8 cellular contexts compared by ENCODE assay signal in the genomic region with DNA sequence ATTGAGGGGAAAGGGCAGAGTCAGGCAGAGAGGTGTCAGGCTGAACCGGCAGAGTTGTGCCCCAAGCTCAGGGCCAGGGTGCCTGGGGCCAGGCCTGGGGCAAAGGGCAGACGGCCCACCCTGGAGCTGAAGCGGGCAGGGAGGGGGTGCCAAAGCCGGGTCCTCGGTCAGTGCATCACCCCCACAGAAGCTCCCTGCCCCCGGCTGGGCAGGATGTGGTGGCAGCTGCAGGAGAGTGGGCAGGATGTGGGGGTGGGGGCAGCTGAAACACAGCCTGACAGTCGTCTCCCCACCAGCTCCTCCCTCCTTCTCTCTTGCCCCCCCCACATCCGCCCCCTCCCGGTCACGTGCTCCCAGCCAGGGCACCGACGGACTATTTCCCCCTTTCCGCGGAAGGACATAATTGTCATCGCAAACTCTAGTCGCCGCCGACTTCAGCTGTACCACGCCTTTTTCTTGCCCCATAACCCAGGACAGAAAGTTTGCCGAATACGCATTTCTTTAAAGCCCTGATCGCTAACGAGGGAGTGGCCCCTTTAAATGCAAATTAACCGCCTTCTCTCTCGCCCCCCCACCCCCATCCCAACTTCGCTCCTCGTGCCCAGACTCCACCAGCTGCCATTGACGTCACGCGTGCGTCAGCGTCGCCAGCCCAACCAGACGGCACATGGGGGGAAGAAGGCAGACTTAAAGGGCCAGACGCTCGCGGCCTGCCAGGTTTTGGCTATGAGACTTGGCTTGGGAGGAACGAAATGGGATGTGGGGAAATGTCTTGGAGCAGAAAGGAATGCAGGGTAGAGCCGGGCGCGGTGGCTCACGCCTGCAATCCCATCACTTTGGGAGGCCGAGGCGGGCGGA. TPM values are rescaled to one million over a fixed set of nuclear protein-coding genes. Genes with fewer than 3 reads are reported as not detected.
DNase-seq lines count a peak whose midpoint lies in the region; ATAC-seq and TF ChIP-seq lines count a peak whose summit lies in the region.

No MANE protein-coding gene starts in this region.

- peak overlapping the region; percentile 94 for H3K27ac Mint-ChIP-seq in activated T-helper 2 cell treated with anti-CD3 and anti-CD28 coated beads, Interferon-gamma antibody, Interleukin-2, Interleukin-4, amounts not matched to agents 10 μg/mL and 5 μg/mL and 100 μg/mL, durations not matched to agents 14 hours and 24 hours and 36 hours
- peak overlapping the region; percentile 95 to 100 (median 99) for H3K27ac Mint-ChIP-seq in naive thymus-derived CD8-positive, alpha-beta T cell
- peak overlapping the region; percentile 98 for H3K27ac Mint-ChIP-seq in stimulated activated memory B cell treated with anti-CD40 and anti-IgM and Interleukin-4, amounts not matched to agents 10 μg/mL and 1 μg/mL and 100 μg/mL, for 72 hours

- CTCF ChIA-PET in RWPE1 (lab: Yijun Ruan, JAX): interaction anchor here (0.6 to 1.3 kb wide), 3 partner anchors 59 to 1566 kb away, joined by 3 to 6 read pairs (median 5); no protein-coding TSS in a partner anchor

- peak; percentile 31 for ATAC-seq in GM21717 (IDR thresholded peaks at IDR 0.05; ENCODE audit: unreplicated experiment)
- peak; percentile 37 to 52 for ATAC-seq in naive thymus-derived CD8-positive, alpha-beta T cell
- ATAC-seq in stimulated activated memory B cell treated with anti-CD40 and anti-IgM and Interleukin-4, amounts not matched to agents 10 μg/mL and 1 μg/mL and 100 μg/mL, for 72 hours: peak; percentile 75

- H3K27ac ChIP-seq in RWPE1: peak overlapping the region; percentile 99

- POLR2A ChIA-PET in RWPE1 (lab: Yijun Ruan, JAX; ENCODE audit: low non-redundant PET): interaction anchor here (0.6 kb wide), 2 partner anchors 9 to 77 kb away, joined by 4 to 5 read pairs; no protein-coding TSS in a partner anchor
- POLR2A ChIA-PET in naive thymus-derived CD8-positive, alpha-beta T cell (lab: Charles Lee): interaction anchor here (0.6 to 14.8 kb wide), 21 partner anchors 9 to 1714 kb away, joined by 3 to 359 read pairs (median 4); partner anchors contain the start of genes HDGF, NAXE, SMG5 and TTC24

- no peaks in the 10 kb centered on the region for H3K9me3 Mint-ChIP-seq in activated T-helper 2 cell treated with anti-CD3 and anti-CD28 coated beads, Interferon-gamma antibody, Interleukin-2, Interleukin-4, amounts not matched to agents 10 μg/mL and 5 μg/mL and 100 μg/mL, durations not matched to agents 14 hours and 24 hours and 36 hours
- no peaks in the 10 kb centered on the region for H3K9me3 Mint-ChIP-seq in naive thymus-derived CD8-positive, alpha-beta T cell
- no peaks in the 10 kb centered on the region for H3K9me3 Mint-ChIP-seq in stimulated activated memory B cell treated with anti-CD40 and anti-IgM and Interleukin-4, amounts not matched to agents 10 μg/mL and 1 μg/mL and 100 μg/mL, for 72 hours

- H3K4me1 Mint-ChIP-seq in activated T-helper 2 cell treated with anti-CD3 and anti-CD28 coated beads, Interferon-gamma antibody, Interleukin-2, Interleukin-4, amounts not matched to agents 10 μg/mL and 5 μg/mL and 100 μg/mL, durations not matched to agents 14 hours and 24 hours and 36 hours (ENCODE audit: low read depth): peaks cover 65% of the 10 kb centered on the region
- H3K4me1 Mint-ChIP-seq in naive thymus-derived CD8-positive, alpha-beta T cell: peaks cover 39 to 79% (median 75%) of the 10 kb centered on the region in 4 donors
- H3K4me1 Mint-ChIP-seq in stimulated activated memory B cell treated with anti-CD40 and anti-IgM and Interleukin-4, amounts not matched to agents 10 μg/mL and 1 μg/mL and 100 μg/mL, for 72 hours: peaks cover 63% of the 10 kb centered on the region

- H3K27me3 Mint-ChIP-seq in activated T-helper 2 cell treated with anti-CD3 and anti-CD28 coated beads, Interferon-gamma antibody, Interleukin-2, Interleukin-4, amounts not matched to agents 10 μg/mL and 5 μg/mL and 100 μg/mL, durations not matched to agents 14 hours and 24 hours and 36 hours (ENCODE audit: low read depth): no peaks in the 10 kb centered on the region
- peaks cover 0 to 5% (median 0%) of the 10 kb centered on the region in 5 donors for H3K27me3 Mint-ChIP-seq in naive thymus-derived CD8-positive, alpha-beta T cell
- H3K27me3 Mint-ChIP-seq in stimulated activated memory B cell treated with anti-CD40 and anti-IgM and Interleukin-4, amounts not matched to agents 10 μg/mL and 1 μg/mL and 100 μg/mL, for 72 hours: no peaks in the 10 kb centered on the region

- DNase-seq in DMS 273 treated with DMSO at 0.1 percent for 48 hours (lab: John Stamatoyannopoulos, UW) (peak; percentile 94), LoVo (ENCODE audit: low spot score) (peak; percentile 88), RWPE1 (ENCODE audit: low spot score) (peak; percentile 93), fibroblast of mammary gland (ENCODE audit: low read depth) (peak; percentile 100)
- DNase-seq in activated T-helper 2 cell treated with anti-CD3 and anti-CD28 coated beads, Interferon-gamma antibody, Interleukin-2, Interleukin-4, amounts not matched to agents 10 μg/mL and 5 μg/mL and 100 μg/mL, durations not matched to agents 14 hours and 24 hours and 36 hours (ENCODE audit: low spot score): peak; percentile 94
- DNase-seq in naive thymus-derived CD8-positive, alpha-beta T cell: peak; percentile 92 to 100 (median 98)

- H3K36me3 Mint-ChIP-seq in activated T-helper 2 cell treated with anti-CD3 and anti-CD28 coated beads, Interferon-gamma antibody, Interleukin-2, Interleukin-4, amounts not matched to agents 10 μg/mL and 5 μg/mL and 100 μg/mL, durations not matched to agents 14 hours and 24 hours and 36 hours (ENCODE audit: low read depth): no peaks in the 10 kb centered on the region
- no peaks in the 10 kb centered on the region for H3K36me3 Mint-ChIP-seq in naive thymus-derived CD8-positive, alpha-beta T cell
- H3K36me3 Mint-ChIP-seq in stimulated activated memory B cell treated with anti-CD40 and anti-IgM and Interleukin-4, amounts not matched to agents 10 μg/mL and 1 μg/mL and 100 μg/mL, for 72 hours: peaks cover 4% of the 10 kb centered on the region

- intact Hi-C loops in activated T-helper 2 cell treated with anti-CD3 and anti-CD28 coated beads, Interferon-gamma antibody, Interleukin-2, Interleukin-4, amounts not matched to agents 10 μg/mL and 5 μg/mL and 100 μg/mL, durations not matched to agents 14 hours and 24 hours and 36 hours (cut with micrococcal nuclease): loop anchor here (1.0 to 10.0 kb wide), 8 partner anchors 19 to 1243 kb away; partner anchors contain the start of genes HDGF, IQGAP3, PMF1 and SCAMP3

- TF ChIP-seq CTCF in RWPE1 (conservative IDR thresholded peaks at IDR 0.05; ENCODE audit: low read depth) (no peak), fibroblast of mammary gland (conservative IDR thresholded peaks at IDR 0.05; ENCODE audit: control insufficient read depth, insufficient read depth, low read depth, low read length) (no peak)

- peak overlapping the region; percentile 72 for H3K4me3 Mint-ChIP-seq in activated T-helper 2 cell treated with anti-CD3 and anti-CD28 coated beads, Interferon-gamma antibody, Interleukin-2, Interleukin-4, amounts not matched to agents 10 μg/mL and 5 μg/mL and 100 μg/mL, durations not matched to agents 14 hours and 24 hours and 36 hours (ENCODE audit: low read depth)
- H3K4me3 Mint-ChIP-seq in naive thymus-derived CD8-positive, alpha-beta T cell: peak overlapping the region; percentile 78 to 88 (median 80)
- H3K4me3 Mint-ChIP-seq in stimulated activated memory B cell treated with anti-CD40 and anti-IgM and Interleukin-4, amounts not matched to agents 10 μg/mL and 1 μg/mL and 100 μg/mL, for 72 hours: peak overlapping the region; percentile 78

- peak overlapping the region; percentile 39 for H3K4me3 ChIP-seq in fibroblast of mammary gland (ENCODE audit: control insufficient read depth, low read depth, low read length)

RNA-seq across cellular contexts. Expression of gene MEF2D, which starts 4.5 kb away (rescaled TPM):
- 37.9 and 42.1 TPM in 2 replicates for total RNA-seq in activated T-helper 2 cell treated with anti-CD3 and anti-CD28 coated beads, Interferon-gamma antibody, Interleukin-2, Interleukin-4, amounts not matched to agents 10 μg/mL and 5 μg/mL and 100 μg/mL, durations not matched to agents 14 hours and 24 hours and 36 hours
- 10 to 100 TPM; 69.4 to 73.2 TPM for total RNA-seq in naive thymus-derived CD8-positive, alpha-beta T cell
- 10 to 100 TPM in 1 of 3 donors, 1 to 10 TPM in 2; 6.4 to 12.6 (median 6.7) TPM for polyA plus RNA-seq in naive thymus-derived CD8-positive, alpha-beta T cell

Comparison
In these comparisons a context has a peak if more than half of its experiments do, and no peak if none do; other contexts are left out.
1. Peak in every context shown above with its lines: DNase-seq, ATAC-seq, H3K4me3 ChIP-seq and H3K27ac ChIP-seq.